In genomic region chr17:81322271-81323082, GRCh38 we compare ENCODE assay signal across 7 cellular contexts. TPM values are rescaled to one million over a fixed set of nuclear protein-coding genes. Genes with fewer than 3 reads are reported as not detected.
DNase-seq lines count a peak whose midpoint lies in the region; ATAC-seq, FAIRE-seq and TF ChIP-seq lines count a peak whose summit lies in the region.

No MANE protein-coding gene starts in this region.

- H3K4me3 ChIP-seq in OCI-LY7 (ENCODE audit: low read depth, low read length, poor library complexity, severe bottlenecking) (no peak overlapping the region), adipocyte (ENCODE audit: low read length) (no peak overlapping the region), small intestine (ENCODE audit: low read depth in 1 of 2, low read length in 2 of 2) (no peak overlapping the region), ovary (no peak overlapping the region)

- POLR2A ChIA-PET in OCI-LY7 (lab: Charles Lee): no interaction called here

- no peaks in the 10 kb centered on the region for H3K9me2 ChIP-seq in OCI-LY7 (ENCODE audit: insufficient read depth, low read length)

- CTCF ChIA-PET in OCI-LY7 (lab: Charles Lee; ENCODE audit: unreplicated experiment): no interaction called here

- H3K4me1 ChIP-seq in OCI-LY7 (ENCODE audit: insufficient read depth, low read length, poor library complexity, severe bottlenecking) (no peaks in the 10 kb centered on the region), adipocyte (ENCODE audit: control insufficient read depth, insufficient read depth, low read length) (peaks cover 20% of the 10 kb centered on the region), small intestine (ENCODE audit: control insufficient read depth in 2 of 2, insufficient read depth in 1 of 2, low read depth in 1 of 2, low read length in 1 of 2) (no peaks in the 10 kb centered on the region), ovary (ENCODE audit: insufficient read depth) (no peaks in the 10 kb centered on the region)

- no peaks in the 10 kb centered on the region for H3K9me3 ChIP-seq in OCI-LY7 (ENCODE audit: low read length)
- no peaks in the 10 kb centered on the region for H3K9me3 ChIP-seq in adipocyte (ENCODE audit: control insufficient read depth, low read length)
- no peaks in the 10 kb centered on the region for H3K9me3 ChIP-seq in small intestine (ENCODE audit: control insufficient read depth, low read depth)
- H3K9me3 ChIP-seq in ovary: no peaks in the 10 kb centered on the region

- no peaks in the 10 kb centered on the region for H3K79me2 ChIP-seq in OCI-LY7 (ENCODE audit: insufficient read depth, low read depth, low read length)

- H3K36me3 ChIP-seq in OCI-LY7 (ENCODE audit: insufficient read depth, low read length): no peaks in the 10 kb centered on the region
- no peaks in the 10 kb centered on the region for H3K36me3 ChIP-seq in adipocyte (ENCODE audit: control insufficient read depth, insufficient read depth, low read length, severe bottlenecking)
- no peaks in the 10 kb centered on the region for H3K36me3 ChIP-seq in small intestine (ENCODE audit: control insufficient read depth in 2 of 2, insufficient read depth in 2 of 2, low read length in 2 of 2)
- no peaks in the 10 kb centered on the region for H3K36me3 ChIP-seq in ovary

- intact Hi-C loops in OCI-LY7 (cut with micrococcal nuclease; ENCODE audit: unreplicated experiment) (no loop called here), ovary (cut with DNase I) (no loop called here)

- TF ChIP-seq CTCF in GM12874 (IDR thresholded peaks at IDR 0.05; ENCODE audit: insufficient read depth, low read depth, low read length) (peak; percentile 60), OCI-LY7 (conservative IDR thresholded peaks at IDR 0.05; ENCODE audit: low read length) (peak; percentile 80), ovary (IDR thresholded peaks at IDR 0.05) (no peak)

- H3K9ac ChIP-seq in adipocyte (ENCODE audit: low read length): no peak overlapping the region

- H3K27ac ChIP-seq in OCI-LY7 (ENCODE audit: low read depth, low read length, poor library complexity, severe bottlenecking) (no peak overlapping the region), small intestine (ENCODE audit: low read depth in 1 of 2, low read length in 1 of 2) (no peak overlapping the region), ovary (no peak overlapping the region)

- H4K20me1 ChIP-seq in OCI-LY7 (ENCODE audit: insufficient read depth, low read length): no peaks in the 10 kb centered on the region

- WGBS in small intestine, 3 donors: 79 to 91% (median 85%) methylated on average over 26 to 34 of the region's 34 CpGs
- WGBS in ovary, 3 donors: 80 to 90% (median 84%) methylated on average over 31 to 34 of the region's 34 CpGs

- no peak for ATAC-seq in GM18502 (IDR thresholded peaks at IDR 0.05; ENCODE audit: poor library complexity, unreplicated experiment)
- ATAC-seq in GM21529 (IDR thresholded peaks at IDR 0.05; ENCODE audit: unreplicated experiment): no peak

- H2AFZ ChIP-seq in OCI-LY7 (ENCODE audit: low read length): no peak overlapping the region

- no TSS peak for BruUV-seq in OCI-LY7 (replicated peaks; lab: Mats Ljungman, UMichigan)

- no peak for FAIRE-seq in small intestine (lab: Jason Lieb, UNC)

- no peak for TF ChIP-seq POLR2A in ovary (IDR thresholded peaks at IDR 0.05)

- no peak overlapping the region for H3K4me2 ChIP-seq in OCI-LY7 (ENCODE audit: low read length)

- peaks cover 15% of the 10 kb centered on the region for H3K27me3 ChIP-seq in adipocyte (replicated peaks; ENCODE audit: control insufficient read depth, insufficient read depth, low read length)
- H3K27me3 ChIP-seq in small intestine (ENCODE audit: control insufficient read depth in 2 of 2, insufficient read depth in 2 of 2, low read length in 2 of 2): no peaks in the 10 kb centered on the region
- no peaks in the 10 kb centered on the region for H3K27me3 ChIP-seq in ovary

- peak; percentile 68 for DNase-seq in OCI-LY7 (ENCODE audit: low spot score)
- DNase-seq in adipocyte (ENCODE audit: low read depth): peak; percentile 27
- peak; percentile 52 for DNase-seq in small intestine
- DNase-seq in ovary: no peak

- TF ChIP-seq EP300 in ovary (IDR thresholded peaks at IDR 0.05): no peak

RNA-seq across cellular contexts. Expression of gene SLC38A10, which starts 27.4 kb away (rescaled TPM):
- 50.5 and 56.0 TPM in 2 replicates for total RNA-seq in OCI-LY7 (2014; rRNA removed; shearing (Covaris generic))
- 147 and 150 TPM in 2 replicates for total RNA-seq in OCI-LY7 (2022)
- 10 to 100 TPM; 48.4 to 79.9 (median 78.5) TPM for polyA plus RNA-seq in small intestine
- total RNA-seq in ovary: 10 to 100 TPM; 46.6 to 75.7 (median 68.8) TPM
- polyA plus RNA-seq in ovary: 10 to 100 TPM; 11.5 to 57.7 TPM

Comparison
In these comparisons a context has a peak if more than half of its experiments do, and no peak if none do; other contexts are left out.
1. CTCF ChIP-seq: peak in GM12874 (single experiment) and OCI-LY7 (single experiment); none in ovary (0 of 3).
2. DNase-seq: peak in OCI-LY7 (single experiment), adipocyte (single experiment) and small intestine (single experiment); none in ovary (0 of 5).